Comparison of ENCODE assay signal across 1 cellular context in genomic region chr17:46942441-46943217, GRCh38.
TF ChIP-seq lines count a peak whose summit lies in the region.

No MANE protein-coding gene starts in this region.

TF ChIP-seq in GM23338, 12 proteins besides CTCF, POLR2A, EP300 and RAD21 (continued from another document):
- no peak for TF ChIP-seq ZNF462 (CRISPR knock-in tag; IDR thresholded peaks at IDR 0.05)
- TF ChIP-seq, protein P1, sequence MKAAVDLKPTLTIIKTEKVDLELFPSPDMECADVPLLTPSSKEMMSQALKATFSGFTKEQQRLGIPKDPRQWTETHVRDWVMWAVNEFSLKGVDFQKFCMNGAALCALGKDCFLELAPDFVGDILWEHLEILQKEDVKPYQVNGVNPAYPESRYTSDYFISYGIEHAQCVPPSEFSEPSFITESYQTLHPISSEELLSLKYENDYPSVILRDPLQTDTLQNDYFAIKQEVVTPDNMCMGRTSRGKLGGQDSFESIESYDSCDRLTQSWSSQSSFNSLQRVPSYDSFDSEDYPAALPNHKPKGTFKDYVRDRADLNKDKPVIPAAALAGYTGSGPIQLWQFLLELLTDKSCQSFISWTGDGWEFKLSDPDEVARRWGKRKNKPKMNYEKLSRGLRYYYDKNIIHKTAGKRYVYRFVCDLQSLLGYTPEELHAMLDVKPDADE (IDR thresholded peaks at IDR 0.05): no peak
- no peak for TF ChIP-seq ZNF114 (CRISPR knock-in tag; IDR thresholded peaks at IDR 0.05)
- TF ChIP-seq, protein P2, sequence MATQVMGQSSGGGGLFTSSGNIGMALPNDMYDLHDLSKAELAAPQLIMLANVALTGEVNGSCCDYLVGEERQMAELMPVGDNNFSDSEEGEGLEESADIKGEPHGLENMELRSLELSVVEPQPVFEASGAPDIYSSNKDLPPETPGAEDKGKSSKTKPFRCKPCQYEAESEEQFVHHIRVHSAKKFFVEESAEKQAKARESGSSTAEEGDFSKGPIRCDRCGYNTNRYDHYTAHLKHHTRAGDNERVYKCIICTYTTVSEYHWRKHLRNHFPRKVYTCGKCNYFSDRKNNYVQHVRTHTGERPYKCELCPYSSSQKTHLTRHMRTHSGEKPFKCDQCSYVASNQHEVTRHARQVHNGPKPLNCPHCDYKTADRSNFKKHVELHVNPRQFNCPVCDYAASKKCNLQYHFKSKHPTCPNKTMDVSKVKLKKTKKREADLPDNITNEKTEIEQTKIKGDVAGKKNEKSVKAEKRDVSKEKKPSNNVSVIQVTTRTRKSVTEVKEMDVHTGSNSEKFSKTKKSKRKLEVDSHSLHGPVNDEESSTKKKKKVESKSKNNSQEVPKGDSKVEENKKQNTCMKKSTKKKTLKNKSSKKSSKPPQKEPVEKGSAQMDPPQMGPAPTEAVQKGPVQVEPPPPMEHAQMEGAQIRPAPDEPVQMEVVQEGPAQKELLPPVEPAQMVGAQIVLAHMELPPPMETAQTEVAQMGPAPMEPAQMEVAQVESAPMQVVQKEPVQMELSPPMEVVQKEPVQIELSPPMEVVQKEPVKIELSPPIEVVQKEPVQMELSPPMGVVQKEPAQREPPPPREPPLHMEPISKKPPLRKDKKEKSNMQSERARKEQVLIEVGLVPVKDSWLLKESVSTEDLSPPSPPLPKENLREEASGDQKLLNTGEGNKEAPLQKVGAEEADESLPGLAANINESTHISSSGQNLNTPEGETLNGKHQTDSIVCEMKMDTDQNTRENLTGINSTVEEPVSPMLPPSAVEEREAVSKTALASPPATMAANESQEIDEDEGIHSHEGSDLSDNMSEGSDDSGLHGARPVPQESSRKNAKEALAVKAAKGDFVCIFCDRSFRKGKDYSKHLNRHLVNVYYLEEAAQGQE (IDR thresholded peaks at IDR 0.05; ENCODE audit: unreplicated experiment): no peak
- no peak for TF ChIP-seq EZH2 (IDR thresholded peaks at IDR 0.05; ENCODE audit: low read depth, unreplicated experiment)
- TF ChIP-seq ZNF331 (CRISPR knock-in tag; IDR thresholded peaks at IDR 0.05; ENCODE audit: low read depth): no peak
- TF ChIP-seq NANOG (IDR thresholded peaks at IDR 0.05; ENCODE audit: borderline replicate concordance): no peak
- no peak for TF ChIP-seq STAT1 (IDR thresholded peaks at IDR 0.05; ENCODE audit: unreplicated experiment)
- no peak for TF ChIP-seq CREB1 (CRISPR knock-in tag; IDR thresholded peaks at IDR 0.05; ENCODE audit: low read depth)
- TF ChIP-seq POLR2AphosphoS5 (IDR thresholded peaks at IDR 0.05; ENCODE audit: low read depth): no peak
- no peak for TF ChIP-seq JUNB (IDR thresholded peaks at IDR 0.05; ENCODE audit: unreplicated experiment)
TF ChIP-seq in GM23338: peak in this region for 0.
